Comparison of ENCODE assay signal across 8 cellular contexts in genomic region chr2:156466739-156467405, GRCh38. TPM values are rescaled to one million over a fixed set of nuclear protein-coding genes. Genes with fewer than 3 reads are reported as not detected.
DNase-seq lines count a peak whose midpoint lies in the region; ATAC-seq and TF ChIP-seq lines count a peak whose summit lies in the region.

No MANE protein-coding gene starts in this region.

- ATAC-seq in left lung (peak; percentile 93), thoracic aorta (ENCODE audit: insufficient number of reproducible peaks, low FRiP score, low read depth) (peak; percentile 60)

- DNase-seq in NCI-H1105 treated with DMSO at 0.1 percent for 48 hours (lab: John Stamatoyannopoulos, UW) (peak; percentile 4), NCI-H1105 (lab: John Stamatoyannopoulos, UW) (no peak), cerebellum (ENCODE audit: low spot score) (peak; percentile 17), left lung (peak in 1 of 2 donors; percentile 48), thoracic aorta (ENCODE audit: low spot score) (no peak), NOMO-1 (lab: John Stamatoyannopoulos, UW; ENCODE audit: unreplicated experiment in 2 of 2) (no peak), activated T-cell treated with anti-CD3 and anti-CD28 coated beads for 4 hours (no peak)
- DNase-seq in CD8-positive, alpha-beta memory T cell, result no peak

- H3K4me1 Mint-ChIP-seq in CD8-positive, alpha-beta memory T cell, result peaks cover 23 to 54% (median 50%) of the 10 kb centered on the region in 3 donors

- intact Hi-C loops in left lung (cut with DNase I), result no loop called here

- H3K9me3 Mint-ChIP-seq in CD8-positive, alpha-beta memory T cell, result no peaks in the 10 kb centered on the region

- H3K36me3 Mint-ChIP-seq in CD8-positive, alpha-beta memory T cell, result peaks cover 0 to 10% (median 7%) of the 10 kb centered on the region in 3 donors

- H3K4me3 ChIP-seq in left lung (no peak overlapping the region), thoracic aorta (peak overlapping the region; percentile 57)
- H3K4me3 ChIP-seq in CD8-positive, alpha-beta memory T cell (ENCODE audit: low read length), result no peak overlapping the region

- no peaks in the 10 kb centered on the region for H3K27me3 ChIP-seq in left lung
- H3K27me3 ChIP-seq in thoracic aorta (replicated peaks; ENCODE audit: insufficient read depth), result no peaks in the 10 kb centered on the region
- no peaks in the 10 kb centered on the region for H3K27me3 ChIP-seq in CD8-positive, alpha-beta memory T cell (ENCODE audit: insufficient read depth, low read length, poor library complexity, severe bottlenecking)

- H3K36me3 ChIP-seq in left lung, result no peaks in the 10 kb centered on the region
- no peaks in the 10 kb centered on the region for H3K36me3 ChIP-seq in thoracic aorta
- no peaks in the 10 kb centered on the region for H3K36me3 ChIP-seq in CD8-positive, alpha-beta memory T cell (ENCODE audit: insufficient read depth, low read length)

- H3K4me1 ChIP-seq in left lung, result peaks cover 13 to 80% of the 10 kb centered on the region in 2 donors
- peaks cover 13 to 28% of the 10 kb centered on the region in 2 donors for H3K4me1 ChIP-seq in thoracic aorta (ENCODE audit: control insufficient read depth in 1 of 2, low read depth in 2 of 2)
- H3K4me1 ChIP-seq in CD8-positive, alpha-beta memory T cell (ENCODE audit: insufficient read depth, low read length), result no peaks in the 10 kb centered on the region

- H3K9me3 ChIP-seq in left lung (no peaks in the 10 kb centered on the region), thoracic aorta (no peaks in the 10 kb centered on the region)
- H3K9me3 ChIP-seq in CD8-positive, alpha-beta memory T cell (ENCODE audit: low read length), result no peaks in the 10 kb centered on the region

- H3K27ac ChIP-seq in left lung (peak overlapping the region; percentile 58 to 61), thoracic aorta (peak overlapping the region; percentile 12 to 40)
- H3K27ac ChIP-seq in CD8-positive, alpha-beta memory T cell (ENCODE audit: low read depth, low read length), result no peak overlapping the region

- H3K27me3 Mint-ChIP-seq in CD8-positive, alpha-beta memory T cell, result no peaks in the 10 kb centered on the region

- H3K27ac Mint-ChIP-seq in CD8-positive, alpha-beta memory T cell, result peak overlapping the region in 3 of 8 donors; percentile 13 to 83 (median 81)

- TF ChIP-seq CTCF in left lung (IDR thresholded peaks at IDR 0.05) (no peak), thoracic aorta (IDR thresholded peaks at IDR 0.05) (no peak)

- CTCF ChIA-PET in CD8-positive, alpha-beta memory T cell (lab: Charles Lee), result no interaction called here

- no peak overlapping the region for H3K4me3 Mint-ChIP-seq in CD8-positive, alpha-beta memory T cell

- POLR2A ChIA-PET in CD8-positive, alpha-beta memory T cell (lab: Charles Lee), result no interaction called here

RNA-seq across cellular contexts. Expression of gene GPD2, which starts 30.7 kb away (rescaled TPM):
- 62.2 TPM for total RNA-seq in cerebellum
- total RNA-seq in left lung, result 10 to 100 TPM; 31.2 to 44.3 TPM
- 10 to 100 TPM; 13.7 to 31.7 TPM for total RNA-seq in thoracic aorta
- total RNA-seq in CD8-positive, alpha-beta memory T cell, result 10 to 100 TPM; 38.9 to 44.3 TPM
- 10.1 TPM for polyA plus RNA-seq in CD8-positive, alpha-beta memory T cell

Comparison
In these comparisons a context has a peak if more than half of its experiments do, and no peak if none do; other contexts are left out.
1. DNase-seq: peak in NCI-H1105 treated with DMSO at 0.1 percent for 48 hours (single experiment) and cerebellum (single experiment); none in NCI-H1105 (single experiment), thoracic aorta (single experiment), NOMO-1 (0 of 2), CD8-positive, alpha-beta memory T cell (0 of 5) and activated T-cell treated with anti-CD3 and anti-CD28 coated beads for 4 hours (single experiment).